ENCODE assay signal across 30 cellular contexts in genomic region chr2:200744252-200744651, GRCh38.
"Had no signal": no experiment of that assay in that cellular context is flagged by ENCODE, and none has a peak within 500 bp of the region (broad histone marks: within the 10 kb centered on the region; RNA-seq: fewer than 3 reads in every experiment).

No MANE protein-coding gene starts in this region.

- H3K27ac ChIP-seq: colonic mucosa, esophagus muscularis mucosa, heart right ventricle, neural progenitor cell, parathyroid adenoma, stomach, thyroid gland, vagina had no signal

- H3K4me3 ChIP-seq: colonic mucosa, esophagus muscularis mucosa, heart right ventricle, mucosa of descending colon, neural progenitor cell, smooth muscle cell, stomach, thyroid gland, vagina had no signal

- H3K36me3 ChIP-seq: colonic mucosa, esophagus muscularis mucosa, heart right ventricle, neural progenitor cell, stomach, thyroid gland, vagina had no signal

- H3K4me3 Mint-ChIP-seq: dendritic cell treated with granulocyte-macrophage colony-stimulating factor and Interleukin-4, amounts not matched to agents 40 ng/mL and 50 ng/mL, for 4 days; endodermal cell; immature natural killer cell; mesothelial cell of epicardium; naive B cell; natural killer cell treated with Interleukin-12 subunit alpha and Interleukin-12 subunit beta and Interleukin-15 and Interleukin-18, amount 100 ng/mL, for 72 hours; neural progenitor cell; stimulated activated effector memory CD8-positive, alpha-beta T cell treated with anti-CD3 and anti-CD28 coated beads, Interleukin-12 subunit alpha, Interleukin-12 subunit beta, amount 100 ng/mL, for 72 hours had no signal

- H3K27me3 ChIP-seq: colonic mucosa, esophagus muscularis mucosa, heart right ventricle, neural progenitor cell, stomach, thyroid gland, vagina had no signal

- H3K27me3 Mint-ChIP-seq: dendritic cell treated with granulocyte-macrophage colony-stimulating factor and Interleukin-4, amounts not matched to agents 40 ng/mL and 50 ng/mL, for 4 days; naive B cell had no signal

- H3K27ac Mint-ChIP-seq: dendritic cell treated with granulocyte-macrophage colony-stimulating factor and Interleukin-4, amounts not matched to agents 40 ng/mL and 50 ng/mL, for 4 days; endodermal cell; immature natural killer cell; mesothelial cell of epicardium; naive B cell; natural killer cell treated with Interleukin-12 subunit alpha and Interleukin-12 subunit beta and Interleukin-15 and Interleukin-18, amount 100 ng/mL, for 72 hours; neural progenitor cell; progenitor cell of endocrine pancreas; stimulated activated effector memory CD8-positive, alpha-beta T cell treated with anti-CD3 and anti-CD28 coated beads, Interleukin-12 subunit alpha, Interleukin-12 subunit beta, amount 100 ng/mL, for 72 hours had no signal

- H3K36me3 Mint-ChIP-seq: immature natural killer cell; mesothelial cell of epicardium; naive B cell; natural killer cell treated with Interleukin-12 subunit alpha and Interleukin-12 subunit beta and Interleukin-15 and Interleukin-18, amount 100 ng/mL, for 72 hours; neural progenitor cell; stimulated activated effector memory CD8-positive, alpha-beta T cell treated with anti-CD3 and anti-CD28 coated beads, Interleukin-12 subunit alpha, Interleukin-12 subunit beta, amount 100 ng/mL, for 72 hours had no signal

- H3K4me1 Mint-ChIP-seq: immature natural killer cell; naive B cell; stimulated activated effector memory CD8-positive, alpha-beta T cell treated with anti-CD3 and anti-CD28 coated beads, Interleukin-12 subunit alpha, Interleukin-12 subunit beta, amount 100 ng/mL, for 72 hours had no signal

- H3K9me3 Mint-ChIP-seq: dendritic cell treated with granulocyte-macrophage colony-stimulating factor and Interleukin-4, amounts not matched to agents 40 ng/mL and 50 ng/mL, for 4 days; endodermal cell; immature natural killer cell; mesothelial cell of epicardium; naive B cell; natural killer cell treated with Interleukin-12 subunit alpha and Interleukin-12 subunit beta and Interleukin-15 and Interleukin-18, amount 100 ng/mL, for 72 hours; neural progenitor cell; stimulated activated effector memory CD8-positive, alpha-beta T cell treated with anti-CD3 and anti-CD28 coated beads, Interleukin-12 subunit alpha, Interleukin-12 subunit beta, amount 100 ng/mL, for 72 hours had no signal

- DNase-seq: colonic mucosa; effector CD8-positive, alpha-beta T cell; endodermal cell; foreskin melanocyte; glutamatergic neuron; heart right ventricle; hypothalamus; immature natural killer cell; islet precursor cell; mesenchymal stem cell; mucosa of descending colon; naive B cell; stimulated activated CD4-positive, alpha-beta T cell treated with anti-CD3 and anti-CD28 coated beads, Interleukin-12 subunit alpha, Interleukin-12 subunit beta, amount 100 ng/mL, for 4 hours; stimulated activated CD4-positive, alpha-beta T cell treated with anti-CD3 and anti-CD28 coated beads, Interleukin-1b, Interleukin-23, amount 100 ng/mL, for 48 hours; stimulated activated CD4-positive, alpha-beta T cell treated with anti-CD3 and anti-CD28 coated beads, Interleukin-4, amount 100 ng/mL, for 1 hour; stimulated activated naive CD4-positive, alpha-beta T cell treated with Interleukin-2 at 50 U/mL for 16 hours; stomach; thyroid gland; trophoblast cell had no signal

- ATAC-seq: heart right ventricle; mucosa of descending colon; natural killer cell treated with Interleukin-12 subunit alpha and Interleukin-12 subunit beta and Interleukin-15 and Interleukin-18, amount 100 ng/mL, for 72 hours; sciatic nerve; stimulated activated effector memory CD8-positive, alpha-beta T cell treated with anti-CD3 and anti-CD28 coated beads, Interleukin-12 subunit alpha, Interleukin-12 subunit beta, amount 100 ng/mL, for 72 hours had no signal

- H3K9me3 ChIP-seq: colonic mucosa, esophagus muscularis mucosa, heart right ventricle, mucosa of descending colon, stomach, thyroid gland, vagina had no signal
